12 cellular contexts compared by ENCODE assay signal in the genomic region with DNA sequence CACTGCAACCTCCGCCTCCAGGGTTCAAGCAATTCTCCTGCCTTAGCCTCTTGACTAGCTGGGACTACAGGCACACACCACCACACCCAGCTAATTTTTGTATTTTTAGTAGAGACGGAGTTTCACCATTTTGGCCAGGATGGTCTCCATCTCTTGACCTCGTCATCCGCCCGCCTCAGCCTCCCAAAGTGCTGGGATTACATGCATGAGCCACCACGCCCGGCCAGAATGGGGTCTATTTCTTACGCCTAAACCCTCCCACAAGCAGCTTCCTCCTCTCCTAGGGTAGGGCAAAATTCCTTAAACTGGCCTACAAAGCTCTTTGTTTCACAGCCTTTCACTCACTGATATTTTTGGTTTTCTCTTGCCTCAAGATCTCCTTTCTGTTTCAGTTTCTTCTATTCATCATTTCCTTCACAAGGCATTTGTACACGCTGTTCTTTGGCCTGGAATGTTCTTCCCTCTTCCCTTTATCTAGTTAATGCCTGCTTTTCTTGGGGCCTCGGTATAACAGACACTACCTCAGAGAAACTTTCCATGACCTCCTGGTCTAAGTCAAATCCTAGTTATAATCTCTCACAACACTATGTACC. TPM values are rescaled to one million over a fixed set of nuclear protein-coding genes. Genes with fewer than 3 reads are reported as not detected.
DNase-seq lines count a peak whose midpoint lies in the region; ATAC-seq and TF ChIP-seq lines count a peak whose summit lies in the region.
"Had no signal": no experiment of that assay in that cellular context is flagged by ENCODE, and none has a peak within 500 bp of the region (broad histone marks: within the 10 kb centered on the region; RNA-seq: fewer than 3 reads in every experiment).

No MANE protein-coding gene starts in this region.

- H3K9me3 Mint-ChIP-seq in activated T-helper 2 cell treated with anti-CD3 and anti-CD28 coated beads, Interferon-gamma antibody, Interleukin-2, Interleukin-4, amounts not matched to agents 10 μg/mL and 5 μg/mL and 100 μg/mL, durations not matched to agents 14 hours and 24 hours and 36 hours = no peaks in the 10 kb centered on the region
- no peaks in the 10 kb centered on the region for H3K9me3 Mint-ChIP-seq in mesothelial cell of epicardium

- H3K4me1 ChIP-seq in spleen = peaks cover 1 to 50% (median 22%) of the 10 kb centered on the region in 6 donors
- no peaks in the 10 kb centered on the region for H3K4me1 ChIP-seq in BE2C
- H3K4me1 ChIP-seq: SJSA1 had no signal

- DNase-seq in GM20000 (ENCODE audit: low spot score) (peak; percentile 25), left ventricle myocardium superior (no peak), spleen (peak; percentile 62), BE2C (no peak), mesothelial cell of epicardium (ENCODE audit: low spot score in 2 of 2, unreplicated experiment in 2 of 2) (no peak)
- DNase-seq in activated T-helper 2 cell treated with anti-CD3 and anti-CD28 coated beads, Interferon-gamma antibody, Interleukin-2, Interleukin-4, amounts not matched to agents 10 μg/mL and 5 μg/mL and 100 μg/mL, durations not matched to agents 14 hours and 24 hours and 36 hours (ENCODE audit: low spot score) = no peak
- DNase-seq: kidney, NCI-H345, retina had no signal

- TF ChIP-seq POLR2A in spleen (IDR thresholded peaks at IDR 0.05) = no peak

- intact Hi-C loops in activated T-helper 2 cell treated with anti-CD3 and anti-CD28 coated beads, Interferon-gamma antibody, Interleukin-2, Interleukin-4, amounts not matched to agents 10 μg/mL and 5 μg/mL and 100 μg/mL, durations not matched to agents 14 hours and 24 hours and 36 hours (cut with micrococcal nuclease) = no loop called here
- intact Hi-C loops in left ventricle myocardium superior (cut with micrococcal nuclease) = no loop called here
- intact Hi-C loops in spleen (cut with DNase I; ENCODE audit: low total_unique reads) = no loop called here

- H3K4me3 ChIP-seq in spleen (peak overlapping the region in 1 of 8 donors; percentile 39), BE2C (ENCODE audit: low read depth, low read length) (no peak overlapping the region)
- H3K4me3 ChIP-seq: SJSA1 had no signal

- no peaks in the 10 kb centered on the region for H3K9me3 ChIP-seq in spleen
- no peaks in the 10 kb centered on the region for H3K9me3 ChIP-seq in BE2C
- H3K9me3 ChIP-seq: SJSA1 had no signal

- peak overlapping the region; percentile 14 to 87 (median 78) for H3K27ac ChIP-seq in spleen
- H3K27ac ChIP-seq: SJSA1 had no signal

- H3K27me3 ChIP-seq in spleen (replicated peaks in 1 of 7) (no peaks in the 10 kb centered on the region), BE2C (no peaks in the 10 kb centered on the region)
- H3K27me3 ChIP-seq: SJSA1 had no signal

- peak overlapping the region; percentile 20 for H3K27ac Mint-ChIP-seq in activated T-helper 2 cell treated with anti-CD3 and anti-CD28 coated beads, Interferon-gamma antibody, Interleukin-2, Interleukin-4, amounts not matched to agents 10 μg/mL and 5 μg/mL and 100 μg/mL, durations not matched to agents 14 hours and 24 hours and 36 hours
- no peak overlapping the region for H3K27ac Mint-ChIP-seq in mesothelial cell of epicardium

- 59 to 78% (median 69%) methylated on average over 10 of the region's 10 CpGs for WGBS in spleen, 5 donors

- TF ChIP-seq CTCF in GM20000 (IDR thresholded peaks at IDR 0.05; ENCODE audit: extremely low read depth, missing control alignments) (no peak), spleen (IDR thresholded peaks at IDR 0.05 in 8 of 11, conservative IDR thresholded peaks at IDR 0.05 in 3 of 11) (no peak), BE2C (IDR thresholded peaks at IDR 0.05; ENCODE audit: low read depth, low read length) (no peak), mesothelial cell of epicardium (IDR thresholded peaks at IDR 0.05; ENCODE audit: unreplicated experiment) (no peak)

- H3K27me3 Mint-ChIP-seq in activated T-helper 2 cell treated with anti-CD3 and anti-CD28 coated beads, Interferon-gamma antibody, Interleukin-2, Interleukin-4, amounts not matched to agents 10 μg/mL and 5 μg/mL and 100 μg/mL, durations not matched to agents 14 hours and 24 hours and 36 hours (ENCODE audit: low read depth) = no peaks in the 10 kb centered on the region
- no peaks in the 10 kb centered on the region for H3K27me3 Mint-ChIP-seq in mesothelial cell of epicardium (ENCODE audit: low read depth)

- H3K36me3 Mint-ChIP-seq in activated T-helper 2 cell treated with anti-CD3 and anti-CD28 coated beads, Interferon-gamma antibody, Interleukin-2, Interleukin-4, amounts not matched to agents 10 μg/mL and 5 μg/mL and 100 μg/mL, durations not matched to agents 14 hours and 24 hours and 36 hours (ENCODE audit: low read depth) = peaks cover 2% of the 10 kb centered on the region
- H3K36me3 Mint-ChIP-seq in mesothelial cell of epicardium = no peaks in the 10 kb centered on the region

- ATAC-seq in left ventricle myocardium superior (peak; percentile 59), HG03025 (IDR thresholded peaks at IDR 0.05; ENCODE audit: low FRiP score, unreplicated experiment) (no peak)
- ATAC-seq: esophagus mucosa had no signal

- no peak overlapping the region for H3K4me3 Mint-ChIP-seq in activated T-helper 2 cell treated with anti-CD3 and anti-CD28 coated beads, Interferon-gamma antibody, Interleukin-2, Interleukin-4, amounts not matched to agents 10 μg/mL and 5 μg/mL and 100 μg/mL, durations not matched to agents 14 hours and 24 hours and 36 hours (ENCODE audit: low read depth)
- no peak overlapping the region for H3K4me3 Mint-ChIP-seq in mesothelial cell of epicardium

- peaks cover 11% of the 10 kb centered on the region for H3K4me1 Mint-ChIP-seq in activated T-helper 2 cell treated with anti-CD3 and anti-CD28 coated beads, Interferon-gamma antibody, Interleukin-2, Interleukin-4, amounts not matched to agents 10 μg/mL and 5 μg/mL and 100 μg/mL, durations not matched to agents 14 hours and 24 hours and 36 hours (ENCODE audit: low read depth)
- H3K4me1 Mint-ChIP-seq in mesothelial cell of epicardium = no peaks in the 10 kb centered on the region

- H3K36me3 ChIP-seq in spleen (no peaks in the 10 kb centered on the region), BE2C (no peaks in the 10 kb centered on the region)
- H3K36me3 ChIP-seq: SJSA1 had no signal

RNA-seq across cellular contexts. Expression of gene CPEB3, which starts 6.7 kb away (rescaled TPM):
- total RNA-seq in activated T-helper 2 cell treated with anti-CD3 and anti-CD28 coated beads, Interferon-gamma antibody, Interleukin-2, Interleukin-4, amounts not matched to agents 10 μg/mL and 5 μg/mL and 100 μg/mL, durations not matched to agents 14 hours and 24 hours and 36 hours = 1.9 TPM in 2 replicates
- 18.0 TPM for total RNA-seq in left ventricle myocardium superior
- 10 to 100 TPM in 1 of 7 donors, 1 to 10 TPM in 6; 5.5 to 10.1 (median 8.0) TPM for total RNA-seq in spleen
- polyA plus RNA-seq in spleen = 1 to 10 TPM; 1.0 to 1.9 (median 1.3) TPM
- polyA plus RNA-seq in BE2C (2012; ENCODE audit: insufficient read depth, insufficient read length, low read depth) = 0.77 TPM
- 2.6 to 3.0 TPM (median 2.6 TPM) in 3 replicates for total RNA-seq in mesothelial cell of epicardium

RNA-seq across cellular contexts. Expression of gene MARCHF5, which starts 6.8 kb away (rescaled TPM):
- 19.4 and 20.3 TPM in 2 replicates for total RNA-seq in activated T-helper 2 cell treated with anti-CD3 and anti-CD28 coated beads, Interferon-gamma antibody, Interleukin-2, Interleukin-4, amounts not matched to agents 10 μg/mL and 5 μg/mL and 100 μg/mL, durations not matched to agents 14 hours and 24 hours and 36 hours
- 32.9 TPM for total RNA-seq in left ventricle myocardium superior
- total RNA-seq in spleen = 10 to 100 TPM; 17.0 to 39.1 (median 29.1) TPM
- polyA plus RNA-seq in spleen = 10 to 100 TPM in 1 of 3 donors, 1 to 10 TPM in 2; 6.9 to 12.7 (median 8.8) TPM
- polyA plus RNA-seq in BE2C (2012; ENCODE audit: insufficient read depth, insufficient read length, low read depth) = 26.2 TPM
- 63.8 to 66.1 TPM (median 65.9 TPM) in 3 replicates for total RNA-seq in mesothelial cell of epicardium

Comparison
In these comparisons a context has a peak if more than half of its experiments do, and no peak if none do; other contexts are left out.
1. DNase-seq: peak in GM20000 (single experiment) and spleen (single experiment); none in activated T-helper 2 cell treated with anti-CD3 and anti-CD28 coated beads, Interferon-gamma antibody, Interleukin-2, Interleukin-4, amounts not matched to agents 10 μg/mL and 5 μg/mL and 100 μg/mL, durations not matched to agents 14 hours and 24 hours and 36 hours (single experiment), left ventricle myocardium superior (single experiment), BE2C (single experiment) and mesothelial cell of epicardium (0 of 2).